Comparison of ENCODE assay signal across 7 cellular contexts in the genomic region with DNA sequence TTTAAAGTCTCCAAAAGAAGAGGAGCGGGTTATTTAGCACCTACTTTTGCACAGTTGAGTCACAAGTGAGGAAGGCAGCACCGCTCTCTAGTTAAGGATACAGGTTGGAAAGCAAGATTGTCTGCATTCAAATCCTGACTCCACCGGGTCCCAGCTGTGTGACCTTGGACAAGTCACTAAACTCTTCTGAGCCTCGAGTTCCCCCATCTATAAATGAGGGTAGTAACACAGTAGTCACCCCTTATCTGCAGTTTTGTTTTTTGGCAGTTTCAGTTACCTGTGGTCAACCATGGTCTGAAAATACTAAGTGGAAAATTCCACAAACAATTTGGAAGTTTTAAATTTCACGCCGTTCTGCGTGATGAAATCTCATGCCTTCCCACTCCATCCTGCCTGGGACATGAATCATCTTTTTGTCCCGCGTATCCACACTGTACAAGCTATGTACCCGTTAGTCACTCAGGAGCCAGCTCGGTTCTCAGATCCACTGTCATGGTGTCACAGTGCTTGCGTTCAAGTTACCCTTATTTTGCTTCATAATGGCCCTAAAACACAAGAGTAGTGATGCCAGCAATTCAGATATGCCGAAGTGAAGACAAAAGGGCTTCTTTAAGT. TPM values are rescaled to one million over a fixed set of nuclear protein-coding genes. Genes with fewer than 3 reads are reported as not detected.
DNase-seq lines count a peak whose midpoint lies in the region; ATAC-seq, FAIRE-seq and TF ChIP-seq lines count a peak whose summit lies in the region.

No MANE protein-coding gene starts in this region.

- peaks cover 86% of the 10 kb centered on the region for H3K4me1 Mint-ChIP-seq in activated naive CD8-positive, alpha-beta T cell treated with anti-CD3 and anti-CD28 coated beads, Interleukin-2, amount 50 U/mL, for 24 hours
- H3K4me1 Mint-ChIP-seq in stimulated activated naive CD8-positive, alpha-beta T cell treated with anti-CD3 and anti-CD28 coated beads, Interleukin-15, amount 100 ng/mL, for 72 hours, result peaks cover 91% of the 10 kb centered on the region

- peak; percentile 82 for ATAC-seq in activated naive CD8-positive, alpha-beta T cell treated with anti-CD3 and anti-CD28 coated beads, Interleukin-2, amount 50 U/mL, for 24 hours
- ATAC-seq in stimulated activated naive CD8-positive, alpha-beta T cell treated with anti-CD3 and anti-CD28 coated beads, Interleukin-15, amount 100 ng/mL, for 72 hours, result peak; percentile 68
- ATAC-seq in GM19035 (IDR thresholded peaks at IDR 0.05; ENCODE audit: unreplicated experiment), result no peak

- no peak for TF ChIP-seq CTCF in D721Med (IDR thresholded peaks at IDR 0.05; ENCODE audit: insufficient read depth, missing control alignments)

- no peak for FAIRE-seq in D721Med (lab: Jason Lieb, UNC)

- no peaks in the 10 kb centered on the region for H3K27me3 Mint-ChIP-seq in activated naive CD8-positive, alpha-beta T cell treated with anti-CD3 and anti-CD28 coated beads, Interleukin-2, amount 50 U/mL, for 24 hours
- no peaks in the 10 kb centered on the region for H3K27me3 Mint-ChIP-seq in stimulated activated naive CD8-positive, alpha-beta T cell treated with anti-CD3 and anti-CD28 coated beads, Interleukin-15, amount 100 ng/mL, for 72 hours

- H3K27ac Mint-ChIP-seq in activated naive CD8-positive, alpha-beta T cell treated with anti-CD3 and anti-CD28 coated beads, Interleukin-2, amount 50 U/mL, for 24 hours, result peak overlapping the region; percentile 94
- peak overlapping the region; percentile 67 to 81 for H3K27ac Mint-ChIP-seq in stimulated activated naive CD8-positive, alpha-beta T cell treated with anti-CD3 and anti-CD28 coated beads, Interleukin-15, amount 100 ng/mL, for 72 hours

- H3K4me3 Mint-ChIP-seq in activated naive CD8-positive, alpha-beta T cell treated with anti-CD3 and anti-CD28 coated beads, Interleukin-2, amount 50 U/mL, for 24 hours, result peak overlapping the region; percentile 64
- H3K4me3 Mint-ChIP-seq in stimulated activated naive CD8-positive, alpha-beta T cell treated with anti-CD3 and anti-CD28 coated beads, Interleukin-15, amount 100 ng/mL, for 72 hours, result peak overlapping the region; percentile 24 to 53

- no peaks in the 10 kb centered on the region for H3K9me3 Mint-ChIP-seq in activated naive CD8-positive, alpha-beta T cell treated with anti-CD3 and anti-CD28 coated beads, Interleukin-2, amount 50 U/mL, for 24 hours
- H3K9me3 Mint-ChIP-seq in stimulated activated naive CD8-positive, alpha-beta T cell treated with anti-CD3 and anti-CD28 coated beads, Interleukin-15, amount 100 ng/mL, for 72 hours, result no peaks in the 10 kb centered on the region

- H3K36me3 Mint-ChIP-seq in activated naive CD8-positive, alpha-beta T cell treated with anti-CD3 and anti-CD28 coated beads, Interleukin-2, amount 50 U/mL, for 24 hours (ENCODE audit: low read depth), result peaks cover 37% of the 10 kb centered on the region

- DNase-seq in M059J (ENCODE audit: low read depth), result peak; percentile 70
- peak; percentile 28 for DNase-seq in activated naive CD8-positive, alpha-beta T cell treated with anti-CD3 and anti-CD28 coated beads, Interleukin-2, amount 50 U/mL, for 24 hours
- DNase-seq in kidney glomerular epithelial cell (lab: John Stamatoyannopoulos, UW), result peak; percentile 18
- DNase-seq in stimulated activated naive CD8-positive, alpha-beta T cell treated with anti-CD3 and anti-CD28 coated beads, Interleukin-15, amount 100 ng/mL, for 72 hours, result no peak
- no peak for DNase-seq in D721Med (ENCODE audit: insufficient read length, low spot score)
- DNase-seq in activated CD8-positive, alpha-beta memory T cell treated with anti-CD3 and anti-CD28 coated beads, Interleukin-2, amount 50 U/mL, for 48 hours, result no peak

RNA-seq across cellular contexts. Expression of a gene that starts 49.4 kb away (rescaled TPM):
- total RNA-seq in M059J (2014; rRNA removed; shearing (Covaris generic)), result 183 and 192 TPM in 2 replicates

Comparison
In these comparisons a context has a peak if more than half of its experiments do, and no peak if none do; other contexts are left out.
1. DNase-seq: peak in M059J (single experiment), activated naive CD8-positive, alpha-beta T cell treated with anti-CD3 and anti-CD28 coated beads, Interleukin-2, amount 50 U/mL, for 24 hours (single experiment) and kidney glomerular epithelial cell (single experiment); none in stimulated activated naive CD8-positive, alpha-beta T cell treated with anti-CD3 and anti-CD28 coated beads, Interleukin-15, amount 100 ng/mL, for 72 hours (0 of 2), D721Med (single experiment) and activated CD8-positive, alpha-beta memory T cell treated with anti-CD3 and anti-CD28 coated beads, Interleukin-2, amount 50 U/mL, for 48 hours (single experiment).